In genomic region chr6:152636675-152637421, GRCh38 we compare ENCODE assay signal across 8 cellular contexts. TPM values are rescaled to one million over a fixed set of nuclear protein-coding genes. Genes with fewer than 3 reads are reported as not detected.
DNase-seq lines count a peak whose midpoint lies in the region; ATAC-seq and TF ChIP-seq lines count a peak whose summit lies in the region.

SYNE1 (minus strand) TSS chr6:152637362; CDS start chr6:152628331, 9,031 bp downstream.

- H3K9me3 Mint-ChIP-seq in activated naive CD8-positive, alpha-beta T cell treated with anti-CD3 and anti-CD28 coated beads, Interleukin-2, amount 50 U/mL, for 24 hours: no peaks in the 10 kb centered on the region
- no peaks in the 10 kb centered on the region for H3K9me3 Mint-ChIP-seq in osteocyte (ENCODE audit: unreplicated experiment)

- H3K27ac Mint-ChIP-seq in activated naive CD8-positive, alpha-beta T cell treated with anti-CD3 and anti-CD28 coated beads, Interleukin-2, amount 50 U/mL, for 24 hours: no peak within 1 kb of the TSS
- no peak within 1 kb of the TSS for H3K27ac Mint-ChIP-seq in osteocyte (ENCODE audit: unreplicated experiment)

- H3K27me3 Mint-ChIP-seq in activated naive CD8-positive, alpha-beta T cell treated with anti-CD3 and anti-CD28 coated beads, Interleukin-2, amount 50 U/mL, for 24 hours: peaks cover 40% of the 10 kb centered on the region
- H3K27me3 Mint-ChIP-seq in osteocyte (ENCODE audit: unreplicated experiment): peaks cover 27% of the 10 kb centered on the region

- peak within 1 kb of the TSS; percentile 67 for H3K4me3 Mint-ChIP-seq in activated naive CD8-positive, alpha-beta T cell treated with anti-CD3 and anti-CD28 coated beads, Interleukin-2, amount 50 U/mL, for 24 hours
- H3K4me3 Mint-ChIP-seq in osteocyte (ENCODE audit: unreplicated experiment): peak within 1 kb of the TSS; percentile 79

- ATAC-seq in HG03442 (IDR thresholded peaks at IDR 0.05; ENCODE audit: unreplicated experiment) (peak; percentile 31), HG03460 (IDR thresholded peaks at IDR 0.05; ENCODE audit: unreplicated experiment) (no peak)
- peak; percentile 22 for ATAC-seq in activated naive CD8-positive, alpha-beta T cell treated with anti-CD3 and anti-CD28 coated beads, Interleukin-2, amount 50 U/mL, for 24 hours

- peak; percentile 50 for DNase-seq in NCI-H146 (lab: John Stamatoyannopoulos, UW)
- DNase-seq in NCI-H146 treated with DMSO at 0.1 percent for 48 hours (lab: John Stamatoyannopoulos, UW; ENCODE audit: unreplicated experiment): no peak
- no peak for DNase-seq in activated naive CD8-positive, alpha-beta T cell treated with anti-CD3 and anti-CD28 coated beads, Interleukin-2, amount 50 U/mL, for 24 hours
- DNase-seq in cardiac septum (ENCODE audit: low spot score): peak; percentile 86
- DNase-seq in osteocyte (ENCODE audit: extremely low spot score, unreplicated experiment): no peak
- no peak for DNase-seq in medulla oblongata (ENCODE audit: extremely low spot score)

- no peaks in the 10 kb centered on the region for H3K36me3 Mint-ChIP-seq in activated naive CD8-positive, alpha-beta T cell treated with anti-CD3 and anti-CD28 coated beads, Interleukin-2, amount 50 U/mL, for 24 hours (ENCODE audit: low read depth)
- no peaks in the 10 kb centered on the region for H3K36me3 Mint-ChIP-seq in osteocyte (ENCODE audit: unreplicated experiment)

- peaks cover 7% of the 10 kb centered on the region for H3K4me1 Mint-ChIP-seq in activated naive CD8-positive, alpha-beta T cell treated with anti-CD3 and anti-CD28 coated beads, Interleukin-2, amount 50 U/mL, for 24 hours
- H3K4me1 Mint-ChIP-seq in osteocyte (ENCODE audit: unreplicated experiment): peaks cover 13% of the 10 kb centered on the region

- TF ChIP-seq CTCF in osteocyte (IDR thresholded peaks at IDR 0.05): no peak

- intact Hi-C loops in cardiac septum (cut with DNase I): loop anchor here (5.0 kb wide), 1 partner anchor 60 kb away; the partner anchor contains the start of gene MYCT1

RNA-seq across cellular contexts. Expression of gene SYNE1, which starts in this region (rescaled TPM):
- total RNA-seq in cardiac septum (103 TPM), osteocyte (130 and 142 TPM in 2 replicates)

Comparison
In these comparisons a context has a peak if more than half of its experiments do, and no peak if none do; other contexts are left out.
1. DNase-seq: peak in NCI-H146 (single experiment) and cardiac septum (single experiment); none in NCI-H146 treated with DMSO at 0.1 percent for 48 hours (single experiment), activated naive CD8-positive, alpha-beta T cell treated with anti-CD3 and anti-CD28 coated beads, Interleukin-2, amount 50 U/mL, for 24 hours (single experiment), osteocyte (single experiment) and medulla oblongata (single experiment).